ENCODE assay signal across 13 cellular contexts in the genomic region with DNA sequence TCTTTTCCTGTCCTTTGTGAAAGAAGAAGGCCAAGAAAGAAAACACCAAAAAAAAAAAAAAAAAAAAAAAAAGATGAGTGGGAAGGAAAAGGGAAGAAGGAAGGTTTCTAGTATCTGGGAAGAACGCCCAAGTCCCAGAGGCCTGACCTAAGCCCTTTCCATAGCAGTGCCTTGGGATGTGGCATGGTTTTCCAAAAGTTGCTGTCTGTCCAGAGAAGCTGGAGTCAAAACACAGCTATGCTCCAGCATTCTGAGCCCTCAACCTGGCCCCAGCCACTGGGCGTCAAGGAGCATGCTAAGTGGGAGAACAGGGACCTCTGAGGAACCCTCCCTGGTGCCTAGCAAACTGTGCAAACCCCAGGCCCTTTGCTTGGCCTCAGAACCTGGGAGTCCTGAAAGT.
DNase-seq lines count a peak whose midpoint lies in the region; ATAC-seq, FAIRE-seq and TF ChIP-seq lines count a peak whose summit lies in the region.
"Had no signal": no experiment of that assay in that cellular context is flagged by ENCODE, and none has a peak within 500 bp of the region (broad histone marks: within the 10 kb centered on the region; RNA-seq: fewer than 3 reads in every experiment).

No MANE protein-coding gene starts in this region.

- no peak overlapping the region for H3K4me3 ChIP-seq in RWPE2 (ENCODE audit: severe bottlenecking)
- H3K4me3 ChIP-seq in gastroesophageal sphincter: no peak overlapping the region
- H3K4me3 ChIP-seq in pancreas: no peak overlapping the region
- no peak overlapping the region for H3K4me3 ChIP-seq in aorta (ENCODE audit: low read length in 2 of 2)
- H3K4me3 ChIP-seq: heart left ventricle had no signal

- ATAC-seq in RWPE2 (ENCODE audit: low read depth): no peak
- peak; percentile 14 for ATAC-seq in gastroesophageal sphincter
- peak in 1 of 4 donors; percentile 1 for ATAC-seq in pancreas
- peak; percentile 42 for ATAC-seq in aorta (ENCODE audit: low FRiP score)
- ATAC-seq: stimulated activated naive CD8-positive, alpha-beta T cell treated with anti-CD3 and anti-CD28 coated beads, Interleukin-15, amount 100 ng/mL, for 72 hours had no signal

- H3K27ac ChIP-seq in RWPE2 (ENCODE audit: poor library complexity, severe bottlenecking) (peak overlapping the region; percentile 56), gastroesophageal sphincter (peak overlapping the region in 3 of 4 donors; percentile 50 to 78 (median 64)), pancreas (peak overlapping the region; percentile 36 to 79 (median 66)), aorta (ENCODE audit: low read depth in 1 of 2, low read length in 2 of 2) (peak overlapping the region; percentile 68 to 92)

- H3K9me3 ChIP-seq in RWPE2 (ENCODE audit: severe bottlenecking): peaks cover 7% of the 10 kb centered on the region
- H3K9me3 ChIP-seq in gastroesophageal sphincter: peaks cover 0 to 15% (median 0%) of the 10 kb centered on the region in 3 donors
- H3K9me3 ChIP-seq in pancreas: no peaks in the 10 kb centered on the region
- no peaks in the 10 kb centered on the region for H3K9me3 ChIP-seq in aorta (ENCODE audit: control insufficient read depth, low read length)
- H3K9me3 ChIP-seq: Caco-2 had no signal

- no peak for FAIRE-seq in pancreas (lab: Jason Lieb, UNC)
- FAIRE-seq: TTC549 had no signal

- DNase-seq in RWPE2 (ENCODE audit: low spot score): peak; percentile 22
- DNase-seq in pancreas: peak in 1 of 6 donors; percentile 49
- peak; percentile 43 to 68 for DNase-seq in aorta
- no peak for DNase-seq in NCI-H748 (lab: John Stamatoyannopoulos, UW; ENCODE audit: unreplicated experiment)
- no peak for DNase-seq in SW480 (ENCODE audit: low spot score)
- no peak for DNase-seq in T-helper 2 cell
- DNase-seq: dermis blood vessel endothelial cell; stimulated activated CD4-positive, alpha-beta T cell treated with anti-CD3 and anti-CD28 coated beads, Interleukin-4, amount 100 ng/mL, for 4 hours; stimulated activated naive CD8-positive, alpha-beta T cell treated with anti-CD3 and anti-CD28 coated beads, Interleukin-15, amount 100 ng/mL, for 72 hours had no signal

- no peak for TF ChIP-seq EP300 in gastroesophageal sphincter (IDR thresholded peaks at IDR 0.05)

- peaks cover 37% of the 10 kb centered on the region for H3K4me1 ChIP-seq in RWPE2 (ENCODE audit: insufficient read depth, poor library complexity, severe bottlenecking)
- H3K4me1 ChIP-seq in gastroesophageal sphincter: peaks cover 0 to 34% (median 13%) of the 10 kb centered on the region in 3 donors
- peaks cover 34 to 40% (median 37%) of the 10 kb centered on the region in 3 donors for H3K4me1 ChIP-seq in pancreas
- peaks cover 0 to 5% of the 10 kb centered on the region in 2 donors for H3K4me1 ChIP-seq in aorta (ENCODE audit: control insufficient read depth in 1 of 2, insufficient read depth in 2 of 2, low read length in 2 of 2)

- no peak for TF ChIP-seq POLR2A in gastroesophageal sphincter (IDR thresholded peaks at IDR 0.05)

- H3K27me3 ChIP-seq in RWPE2 (ENCODE audit: insufficient read depth, poor library complexity, severe bottlenecking): no peaks in the 10 kb centered on the region
- no peaks in the 10 kb centered on the region for H3K27me3 ChIP-seq in gastroesophageal sphincter
- H3K27me3 ChIP-seq in pancreas: no peaks in the 10 kb centered on the region
- H3K27me3 ChIP-seq in aorta (ENCODE audit: control insufficient read depth in 1 of 2, insufficient read depth in 2 of 2, low read length in 1 of 2): no peaks in the 10 kb centered on the region
- H3K27me3 ChIP-seq: heart left ventricle had no signal

- 50% methylated on average over 1 of the region's 2 CpGs; no CpG with 5 or more reads in 1 of the 2 donors for WGBS in gastroesophageal sphincter (ENCODE audit: low coverage in 1 of 2), 2 donors
- WGBS in pancreas, 2 donors: 77 to 78% methylated on average over 2 of the region's 2 CpGs
- 40 to 43% methylated on average over 2 of the region's 2 CpGs for WGBS in aorta, 2 donors

- intact Hi-C loops in pancreas (cut with DNase I) (no loop called here), aorta (cut with DNase I) (no loop called here)

- TF ChIP-seq CTCF in RWPE2 (IDR thresholded peaks at IDR 0.05; ENCODE audit: poor library complexity, severe bottlenecking) (no peak), gastroesophageal sphincter (IDR thresholded peaks at IDR 0.05) (no peak), pancreas (IDR thresholded peaks at IDR 0.05) (no peak)

- H3K36me3 ChIP-seq in RWPE2 (ENCODE audit: low read depth): no peaks in the 10 kb centered on the region
- H3K36me3 ChIP-seq in gastroesophageal sphincter: no peaks in the 10 kb centered on the region
- H3K36me3 ChIP-seq in pancreas: no peaks in the 10 kb centered on the region
- no peaks in the 10 kb centered on the region for H3K36me3 ChIP-seq in aorta (ENCODE audit: control insufficient read depth in 1 of 2, insufficient read depth in 2 of 2, low read length in 1 of 2)
- H3K36me3 ChIP-seq: heart left ventricle had no signal

Comparison
In these comparisons a context has a peak if more than half of its experiments do, and no peak if none do; other contexts are left out.
1. DNase-seq: peak in RWPE2 (single experiment) and aorta (2 of 2); none in NCI-H748 (single experiment), SW480 (single experiment) and T-helper 2 cell (0 of 5).
2. Peak in every context shown above with its lines, with median percentiles within 50 percentile points of each other: H3K27ac ChIP-seq.